In genomic region chr10:133637846-133638235, GRCh38 we compare ENCODE assay signal across 18 cellular contexts. TPM values are rescaled to one million over a fixed set of nuclear protein-coding genes. Genes with fewer than 3 reads are reported as not detected.
"Had no signal": no experiment of that assay in that cellular context is flagged by ENCODE, and none has a peak within 500 bp of the region (broad histone marks: within the 10 kb centered on the region; RNA-seq: fewer than 3 reads in every experiment).

No MANE protein-coding gene starts in this region.

RNA-seq across cellular contexts. Expression of gene FRG2B, which starts 11.2 kb away (rescaled TPM):
- total RNA-seq: astrocyte; dorsolateral prefrontal cortex; esophagus muscularis mucosa; frontal cortex; hepatocyte; kidney epithelial cell; left lobe of liver; lung microvascular endothelial cell; natural killer cell; osteocyte; progenitor cell of endocrine pancreas; sigmoid colon; subcutaneous adipose tissue; T-helper 1 cell treated with Interleukin-12 subunit alpha and Interleukin-12 subunit beta and Interleukin-4 antibody, amounts not matched to agents 30 ng/mL and 1 ng/mL, for 36 hours; thyroid gland; ureter; WTC11 had no signal
- polyA plus RNA-seq: hepatocyte, immature natural killer cell, sigmoid colon had no signal
